In the genomic region with DNA sequence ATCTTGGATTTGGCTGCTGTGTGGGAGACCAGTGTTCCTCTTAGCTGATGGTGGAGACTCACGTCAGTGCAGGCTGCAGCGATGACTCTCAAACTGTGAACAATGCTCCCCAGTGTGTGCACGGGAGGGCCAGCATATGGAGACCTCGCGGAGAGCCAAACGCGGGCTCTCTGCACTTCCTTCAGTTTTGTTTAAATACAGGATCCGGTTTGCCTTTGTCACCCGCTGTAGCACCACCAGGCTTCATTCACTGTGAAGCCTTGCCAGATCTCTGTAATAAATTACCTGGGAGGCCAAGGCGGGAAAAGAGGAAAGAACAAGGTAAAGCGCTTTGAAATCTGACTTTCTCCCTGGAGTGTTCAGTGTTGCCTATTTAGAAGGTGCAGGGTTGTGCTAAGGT, we compare ENCODE assay signal across 1 cellular context.
A peak's percentile ranks its signal among the peaks of the same experiment; 100 is the strongest.
TF ChIP-seq lines count a peak whose summit lies in the region.

No MANE protein-coding gene starts in this region.

TF ChIP-seq in HepG2, 621 proteins besides CTCF, POLR2A, EP300 and RAD21 (continued from another document and continues in another):
- TF ChIP-seq ERF (CRISPR knock-in tag; IDR thresholded peaks at IDR 0.05), result 0 out of 2 replicates have a peak, but pooled peaks have one; percentile 27
- TF ChIP-seq GPN1 (CRISPR knock-in tag; IDR thresholded peaks at IDR 0.05; ENCODE audit: borderline replicate concordance), result no peak
- no peak for TF ChIP-seq ZNF33B (CRISPR knock-in tag; IDR thresholded peaks at IDR 0.05)
- no peak for TF ChIP-seq NFYC (CRISPR knock-in tag; IDR thresholded peaks at IDR 0.05)
- TF ChIP-seq, protein P1, sequence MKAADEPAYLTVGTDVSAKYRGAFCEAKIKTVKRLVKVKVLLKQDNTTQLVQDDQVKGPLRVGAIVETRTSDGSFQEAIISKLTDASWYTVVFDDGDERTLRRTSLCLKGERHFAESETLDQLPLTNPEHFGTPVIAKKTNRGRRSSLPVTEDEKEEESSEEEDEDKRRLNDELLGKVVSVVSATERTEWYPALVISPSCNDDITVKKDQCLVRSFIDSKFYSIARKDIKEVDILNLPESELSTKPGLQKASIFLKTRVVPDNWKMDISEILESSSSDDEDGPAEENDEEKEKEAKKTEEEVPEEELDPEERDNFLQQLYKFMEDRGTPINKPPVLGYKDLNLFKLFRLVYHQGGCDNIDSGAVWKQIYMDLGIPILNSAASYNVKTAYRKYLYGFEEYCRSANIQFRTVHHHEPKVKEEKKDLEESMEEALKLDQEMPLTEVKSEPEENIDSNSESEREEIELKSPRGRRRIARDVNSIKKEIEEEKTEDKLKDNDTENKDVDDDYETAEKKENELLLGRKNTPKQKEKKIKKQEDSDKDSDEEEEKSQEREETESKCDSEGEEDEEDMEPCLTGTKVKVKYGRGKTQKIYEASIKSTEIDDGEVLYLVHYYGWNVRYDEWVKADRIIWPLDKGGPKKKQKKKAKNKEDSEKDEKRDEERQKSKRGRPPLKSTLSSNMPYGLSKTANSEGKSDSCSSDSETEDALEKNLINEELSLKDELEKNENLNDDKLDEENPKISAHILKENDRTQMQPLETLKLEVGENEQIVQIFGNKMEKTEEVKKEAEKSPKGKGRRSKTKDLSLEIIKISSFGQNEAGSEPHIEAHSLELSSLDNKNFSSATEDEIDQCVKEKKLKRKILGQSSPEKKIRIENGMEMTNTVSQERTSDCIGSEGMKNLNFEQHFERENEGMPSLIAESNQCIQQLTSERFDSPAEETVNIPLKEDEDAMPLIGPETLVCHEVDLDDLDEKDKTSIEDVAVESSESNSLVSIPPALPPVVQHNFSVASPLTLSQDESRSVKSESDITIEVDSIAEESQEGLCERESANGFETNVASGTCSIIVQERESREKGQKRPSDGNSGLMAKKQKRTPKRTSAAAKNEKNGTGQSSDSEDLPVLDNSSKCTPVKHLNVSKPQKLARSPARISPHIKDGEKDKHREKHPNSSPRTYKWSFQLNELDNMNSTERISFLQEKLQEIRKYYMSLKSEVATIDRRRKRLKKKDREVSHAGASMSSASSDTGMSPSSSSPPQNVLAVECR (CRISPR knock-in tag; IDR thresholded peaks at IDR 0.05; ENCODE audit: borderline replicate concordance), result no peak
- TF ChIP-seq ZNF775 (CRISPR knock-in tag; IDR thresholded peaks at IDR 0.05; ENCODE audit: borderline replicate concordance), result no peak
- TF ChIP-seq KDM6A (CRISPR knock-in tag; IDR thresholded peaks at IDR 0.05; ENCODE audit: low read depth), result no peak
- no peak for TF ChIP-seq DPF2 (CRISPR knock-in tag; IDR thresholded peaks at IDR 0.05; ENCODE audit: borderline replicate concordance, low read depth)
- TF ChIP-seq DNMT3B (CRISPR knock-in tag; conservative IDR thresholded peaks at IDR 0.05), result no peak
- TF ChIP-seq, protein P2, sequence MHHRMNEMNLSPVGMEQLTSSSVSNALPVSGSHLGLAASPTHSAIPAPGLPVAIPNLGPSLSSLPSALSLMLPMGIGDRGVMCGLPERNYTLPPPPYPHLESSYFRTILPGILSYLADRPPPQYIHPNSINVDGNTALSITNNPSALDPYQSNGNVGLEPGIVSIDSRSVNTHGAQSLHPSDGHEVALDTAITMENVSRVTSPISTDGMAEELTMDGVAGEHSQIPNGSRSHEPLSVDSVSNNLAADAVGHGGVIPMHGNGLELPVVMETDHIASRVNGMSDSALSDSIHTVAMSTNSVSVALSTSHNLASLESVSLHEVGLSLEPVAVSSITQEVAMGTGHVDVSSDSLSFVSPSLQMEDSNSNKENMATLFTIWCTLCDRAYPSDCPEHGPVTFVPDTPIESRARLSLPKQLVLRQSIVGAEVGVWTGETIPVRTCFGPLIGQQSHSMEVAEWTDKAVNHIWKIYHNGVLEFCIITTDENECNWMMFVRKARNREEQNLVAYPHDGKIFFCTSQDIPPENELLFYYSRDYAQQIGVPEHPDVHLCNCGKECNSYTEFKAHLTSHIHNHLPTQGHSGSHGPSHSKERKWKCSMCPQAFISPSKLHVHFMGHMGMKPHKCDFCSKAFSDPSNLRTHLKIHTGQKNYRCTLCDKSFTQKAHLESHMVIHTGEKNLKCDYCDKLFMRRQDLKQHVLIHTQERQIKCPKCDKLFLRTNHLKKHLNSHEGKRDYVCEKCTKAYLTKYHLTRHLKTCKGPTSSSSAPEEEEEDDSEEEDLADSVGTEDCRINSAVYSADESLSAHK (CRISPR knock-in tag; IDR thresholded peaks at IDR 0.05; ENCODE audit: borderline replicate concordance), result no peak
- TF ChIP-seq, protein P3, sequence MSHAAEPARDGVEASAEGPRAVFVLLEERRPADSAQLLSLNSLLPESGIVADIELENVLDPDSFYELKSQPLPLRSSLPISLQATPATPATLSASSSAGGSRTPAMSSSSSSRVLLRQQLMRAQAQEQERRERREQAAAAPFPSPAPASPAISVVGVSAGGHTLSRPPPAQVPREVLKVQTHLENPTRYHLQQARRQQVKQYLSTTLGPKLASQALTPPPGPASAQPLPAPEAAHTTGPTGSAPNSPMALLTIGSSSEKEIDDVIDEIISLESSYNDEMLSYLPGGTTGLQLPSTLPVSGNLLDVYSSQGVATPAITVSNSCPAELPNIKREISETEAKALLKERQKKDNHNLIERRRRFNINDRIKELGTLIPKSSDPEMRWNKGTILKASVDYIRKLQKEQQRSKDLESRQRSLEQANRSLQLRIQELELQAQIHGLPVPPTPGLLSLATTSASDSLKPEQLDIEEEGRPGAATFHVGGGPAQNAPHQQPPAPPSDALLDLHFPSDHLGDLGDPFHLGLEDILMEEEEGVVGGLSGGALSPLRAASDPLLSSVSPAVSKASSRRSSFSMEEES (CRISPR knock-in tag; IDR thresholded peaks at IDR 0.05), result no peak
- TF ChIP-seq, protein P4, sequence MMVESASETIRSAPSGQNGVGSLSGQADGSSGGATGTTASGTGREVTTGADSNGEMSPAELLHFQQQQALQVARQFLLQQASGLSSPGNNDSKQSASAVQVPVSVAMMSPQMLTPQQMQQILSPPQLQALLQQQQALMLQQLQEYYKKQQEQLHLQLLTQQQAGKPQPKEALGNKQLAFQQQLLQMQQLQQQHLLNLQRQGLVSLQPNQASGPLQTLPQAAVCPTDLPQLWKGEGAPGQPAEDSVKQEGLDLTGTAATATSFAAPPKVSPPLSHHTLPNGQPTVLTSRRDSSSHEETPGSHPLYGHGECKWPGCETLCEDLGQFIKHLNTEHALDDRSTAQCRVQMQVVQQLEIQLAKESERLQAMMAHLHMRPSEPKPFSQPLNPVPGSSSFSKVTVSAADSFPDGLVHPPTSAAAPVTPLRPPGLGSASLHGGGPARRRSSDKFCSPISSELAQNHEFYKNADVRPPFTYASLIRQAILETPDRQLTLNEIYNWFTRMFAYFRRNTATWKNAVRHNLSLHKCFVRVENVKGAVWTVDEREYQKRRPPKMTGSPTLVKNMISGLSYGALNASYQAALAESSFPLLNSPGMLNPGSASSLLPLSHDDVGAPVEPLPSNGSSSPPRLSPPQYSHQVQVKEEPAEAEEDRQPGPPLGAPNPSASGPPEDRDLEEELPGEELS (CRISPR knock-in tag; IDR thresholded peaks at IDR 0.05), result 0 out of 2 replicates have a peak, but pooled peaks have one; percentile 28
- no peak for TF ChIP-seq FLYWCH1 (CRISPR knock-in tag; IDR thresholded peaks at IDR 0.05)
- no peak for TF ChIP-seq FOXA1 (IDR thresholded peaks at IDR 0.05)
- no peak for TF ChIP-seq FOXA1 (CRISPR knock-in tag; IDR thresholded peaks at IDR 0.05)
- no peak for TF ChIP-seq ZNF7 (CRISPR knock-in tag; IDR thresholded peaks at IDR 0.05)
- no peak for TF ChIP-seq RBM39 (IDR thresholded peaks at IDR 0.05; ENCODE audit: low read depth, low read length, poor library complexity, severe bottlenecking)
- TF ChIP-seq, protein P5, sequence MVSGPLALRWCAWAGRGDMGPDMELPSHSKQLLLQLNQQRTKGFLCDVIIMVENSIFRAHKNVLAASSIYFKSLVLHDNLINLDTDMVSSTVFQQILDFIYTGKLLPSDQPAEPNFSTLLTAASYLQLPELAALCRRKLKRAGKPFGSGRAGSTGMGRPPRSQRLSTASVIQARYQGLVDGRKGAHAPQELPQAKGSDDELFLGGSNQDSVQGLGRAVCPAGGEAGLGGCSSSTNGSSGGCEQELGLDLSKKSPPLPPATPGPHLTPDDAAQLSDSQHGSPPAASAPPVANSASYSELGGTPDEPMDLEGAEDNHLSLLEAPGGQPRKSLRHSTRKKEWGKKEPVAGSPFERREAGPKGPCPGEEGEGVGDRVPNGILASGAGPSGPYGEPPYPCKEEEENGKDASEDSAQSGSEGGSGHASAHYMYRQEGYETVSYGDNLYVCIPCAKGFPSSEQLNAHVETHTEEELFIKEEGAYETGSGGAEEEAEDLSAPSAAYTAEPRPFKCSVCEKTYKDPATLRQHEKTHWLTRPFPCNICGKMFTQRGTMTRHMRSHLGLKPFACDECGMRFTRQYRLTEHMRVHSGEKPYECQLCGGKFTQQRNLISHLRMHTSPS (CRISPR knock-in tag; IDR thresholded peaks at IDR 0.05; ENCODE audit: low read depth), result no peak
- TF ChIP-seq ZSCAN29 (CRISPR knock-in tag; conservative IDR thresholded peaks at IDR 0.05), result peak; percentile 66; the same call in 1 of the 2 replicates
- peak; percentile 65 for TF ChIP-seq HDAC2 (CRISPR knock-in tag; IDR thresholded peaks at IDR 0.05)
- TF ChIP-seq, protein P6, sequence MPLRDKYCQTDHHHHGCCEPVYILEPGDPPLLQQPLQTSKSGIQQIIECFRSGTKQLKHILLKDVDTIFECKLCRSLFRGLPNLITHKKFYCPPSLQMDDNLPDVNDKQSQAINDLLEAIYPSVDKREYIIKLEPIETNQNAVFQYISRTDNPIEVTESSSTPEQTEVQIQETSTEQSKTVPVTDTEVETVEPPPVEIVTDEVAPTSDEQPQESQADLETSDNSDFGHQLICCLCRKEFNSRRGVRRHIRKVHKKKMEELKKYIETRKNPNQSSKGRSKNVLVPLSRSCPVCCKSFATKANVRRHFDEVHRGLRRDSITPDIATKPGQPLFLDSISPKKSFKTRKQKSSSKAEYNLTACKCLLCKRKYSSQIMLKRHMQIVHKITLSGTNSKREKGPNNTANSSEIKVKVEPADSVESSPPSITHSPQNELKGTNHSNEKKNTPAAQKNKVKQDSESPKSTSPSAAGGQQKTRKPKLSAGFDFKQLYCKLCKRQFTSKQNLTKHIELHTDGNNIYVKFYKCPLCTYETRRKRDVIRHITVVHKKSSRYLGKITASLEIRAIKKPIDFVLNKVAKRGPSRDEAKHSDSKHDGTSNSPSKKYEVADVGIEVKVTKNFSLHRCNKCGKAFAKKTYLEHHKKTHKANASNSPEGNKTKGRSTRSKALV (CRISPR knock-in tag; IDR thresholded peaks at IDR 0.05), result peak; percentile 79
- TF ChIP-seq IKZF4 (CRISPR knock-in tag; IDR thresholded peaks at IDR 0.05; ENCODE audit: borderline replicate concordance, low read depth, not compliant biosample characterization), result no peak
- TF ChIP-seq ZFP82 (CRISPR knock-in tag; IDR thresholded peaks at IDR 0.05; ENCODE audit: borderline replicate concordance), result no peak
- no peak for TF ChIP-seq ZNF674 (CRISPR knock-in tag; IDR thresholded peaks at IDR 0.05; ENCODE audit: low read depth)
- TF ChIP-seq JUND (CRISPR knock-in tag; IDR thresholded peaks at IDR 0.05), result no peak
- TF ChIP-seq, protein P7, sequence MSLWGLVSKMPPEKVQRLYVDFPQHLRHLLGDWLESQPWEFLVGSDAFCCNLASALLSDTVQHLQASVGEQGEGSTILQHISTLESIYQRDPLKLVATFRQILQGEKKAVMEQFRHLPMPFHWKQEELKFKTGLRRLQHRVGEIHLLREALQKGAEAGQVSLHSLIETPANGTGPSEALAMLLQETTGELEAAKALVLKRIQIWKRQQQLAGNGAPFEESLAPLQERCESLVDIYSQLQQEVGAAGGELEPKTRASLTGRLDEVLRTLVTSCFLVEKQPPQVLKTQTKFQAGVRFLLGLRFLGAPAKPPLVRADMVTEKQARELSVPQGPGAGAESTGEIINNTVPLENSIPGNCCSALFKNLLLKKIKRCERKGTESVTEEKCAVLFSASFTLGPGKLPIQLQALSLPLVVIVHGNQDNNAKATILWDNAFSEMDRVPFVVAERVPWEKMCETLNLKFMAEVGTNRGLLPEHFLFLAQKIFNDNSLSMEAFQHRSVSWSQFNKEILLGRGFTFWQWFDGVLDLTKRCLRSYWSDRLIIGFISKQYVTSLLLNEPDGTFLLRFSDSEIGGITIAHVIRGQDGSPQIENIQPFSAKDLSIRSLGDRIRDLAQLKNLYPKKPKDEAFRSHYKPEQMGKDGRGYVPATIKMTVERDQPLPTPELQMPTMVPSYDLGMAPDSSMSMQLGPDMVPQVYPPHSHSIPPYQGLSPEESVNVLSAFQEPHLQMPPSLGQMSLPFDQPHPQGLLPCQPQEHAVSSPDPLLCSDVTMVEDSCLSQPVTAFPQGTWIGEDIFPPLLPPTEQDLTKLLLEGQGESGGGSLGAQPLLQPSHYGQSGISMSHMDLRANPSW (CRISPR knock-in tag; IDR thresholded peaks at IDR 0.05; ENCODE audit: borderline replicate concordance), result no peak
- TF ChIP-seq ZFP37 (CRISPR knock-in tag; IDR thresholded peaks at IDR 0.05; ENCODE audit: borderline replicate concordance), result no peak
- no peak for TF ChIP-seq EZH2 (conservative IDR thresholded peaks at IDR 0.05; ENCODE audit: low read depth, low read length)
- no peak for TF ChIP-seq MATR3 (CRISPR knock-in tag; IDR thresholded peaks at IDR 0.05)
- TF ChIP-seq, protein P8, sequence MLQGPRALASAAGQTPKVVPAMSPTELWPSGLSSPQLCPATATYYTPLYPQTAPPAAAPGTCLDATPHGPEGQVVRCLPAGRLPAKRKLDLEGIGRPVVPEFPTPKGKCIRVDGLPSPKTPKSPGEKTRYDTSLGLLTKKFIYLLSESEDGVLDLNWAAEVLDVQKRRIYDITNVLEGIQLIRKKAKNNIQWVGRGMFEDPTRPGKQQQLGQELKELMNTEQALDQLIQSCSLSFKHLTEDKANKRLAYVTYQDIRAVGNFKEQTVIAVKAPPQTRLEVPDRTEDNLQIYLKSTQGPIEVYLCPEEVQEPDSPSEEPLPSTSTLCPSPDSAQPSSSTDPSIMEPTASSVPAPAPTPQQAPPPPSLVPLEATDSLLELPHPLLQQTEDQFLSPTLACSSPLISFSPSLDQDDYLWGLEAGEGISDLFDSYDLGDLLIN (CRISPR knock-in tag; IDR thresholded peaks at IDR 0.05; ENCODE audit: borderline replicate concordance), result no peak
- TF ChIP-seq ZNF382 (CRISPR knock-in tag; IDR thresholded peaks at IDR 0.05; ENCODE audit: borderline replicate concordance), result no peak
- no peak for TF ChIP-seq ZNF333 (CRISPR knock-in tag; IDR thresholded peaks at IDR 0.05; ENCODE audit: borderline replicate concordance)
- TF ChIP-seq POGZ (CRISPR knock-in tag; IDR thresholded peaks at IDR 0.05), result peak; percentile 36
- 0 out of 2 replicates have a peak, but pooled peaks have one; percentile 40 for TF ChIP-seq ELF4 (CRISPR knock-in tag; IDR thresholded peaks at IDR 0.05; ENCODE audit: borderline replicate concordance)
- no peak for TF ChIP-seq SNAPC2 (CRISPR knock-in tag; IDR thresholded peaks at IDR 0.05)
- no peak for TF ChIP-seq HES4 (CRISPR knock-in tag; IDR thresholded peaks at IDR 0.05; ENCODE audit: borderline replicate concordance)
- TF ChIP-seq ZNF772 (CRISPR knock-in tag; IDR thresholded peaks at IDR 0.05), result peak; percentile 78
- no peak for TF ChIP-seq NR2F6 (IDR thresholded peaks at IDR 0.05)
- no peak for TF ChIP-seq NR2F6 (CRISPR knock-in tag; IDR thresholded peaks at IDR 0.05)
- TF ChIP-seq ZNF292 (CRISPR knock-in tag; IDR thresholded peaks at IDR 0.05; ENCODE audit: borderline replicate concordance, low read depth), result peak; percentile 88; the same call in 1 of the 2 replicates
- TF ChIP-seq IKZF1 (IDR thresholded peaks at IDR 0.05), result no peak
- TF ChIP-seq ZNF263 (CRISPR knock-in tag; IDR thresholded peaks at IDR 0.05), result peak; percentile 87
- no peak for TF ChIP-seq RFX1 (IDR thresholded peaks at IDR 0.05)
- TF ChIP-seq MBNL3 (CRISPR knock-in tag; conservative IDR thresholded peaks at IDR 0.05), result no peak
- no peak for TF ChIP-seq FIP1L1 (IDR thresholded peaks at IDR 0.05; ENCODE audit: borderline replicate concordance, insufficient read depth, low read depth, low read length)
- peak; percentile 78 for TF ChIP-seq SOX5 (CRISPR knock-in tag; IDR thresholded peaks at IDR 0.05; ENCODE audit: borderline replicate concordance)
- TF ChIP-seq RFX3 (CRISPR knock-in tag; IDR thresholded peaks at IDR 0.05), result no peak
- no peak for TF ChIP-seq HOXA7 (CRISPR knock-in tag; IDR thresholded peaks at IDR 0.05)
- no peak for TF ChIP-seq HOXA9 (CRISPR knock-in tag; IDR thresholded peaks at IDR 0.05; ENCODE audit: borderline replicate concordance)
